ENCODE assay signal across 10 cellular contexts in genomic region chr10:11698691-11699545, GRCh38. TPM values are rescaled to one million over a fixed set of nuclear protein-coding genes. Genes with fewer than 3 reads are reported as not detected.
DNase-seq lines count a peak whose midpoint lies in the region; ATAC-seq and TF ChIP-seq lines count a peak whose summit lies in the region.
"Had no signal": no experiment of that assay in that cellular context is flagged by ENCODE, and none has a peak within 500 bp of the region (broad histone marks: within the 10 kb centered on the region; RNA-seq: fewer than 3 reads in every experiment).

No MANE protein-coding gene starts in this region.

- H3K79me2 ChIP-seq in H9 (ENCODE audit: insufficient read depth, low read length): no peaks in the 10 kb centered on the region

- H3K27me3 Mint-ChIP-seq in naive thymus-derived CD4-positive, alpha-beta T cell: peaks cover 0 to 50% (median 0%) of the 10 kb centered on the region in 5 donors
- H3K27me3 Mint-ChIP-seq in H9 (ENCODE audit: low read depth): no peaks in the 10 kb centered on the region

- H3K56ac ChIP-seq in H9 (ENCODE audit: insufficient read length, low read depth, low read length): no peak overlapping the region

- no peak overlapping the region for H2BK20ac ChIP-seq in H9 (ENCODE audit: low read depth, low read length, poor library complexity, severe bottlenecking)

- no peaks in the 10 kb centered on the region for H3K27me3 ChIP-seq in naive thymus-derived CD4-positive, alpha-beta T cell (ENCODE audit: control insufficient read depth in 2 of 2, insufficient read depth in 2 of 2, low read length in 2 of 2)
- H3K27me3 ChIP-seq in H9 (ENCODE audit: insufficient read depth, low read length): no peaks in the 10 kb centered on the region

- no peak overlapping the region for H2BK120ac ChIP-seq in H9 (ENCODE audit: low read depth, low read length, poor library complexity, severe bottlenecking)

- no peaks in the 10 kb centered on the region for H3K36me3 ChIP-seq in naive thymus-derived CD4-positive, alpha-beta T cell (ENCODE audit: control insufficient read depth in 2 of 3, insufficient read depth in 3 of 3, low read length in 3 of 3)

- no peak overlapping the region for H4K91ac ChIP-seq in H9 (ENCODE audit: insufficient read length, low read depth, low read length)

- no peak overlapping the region for H3K4ac ChIP-seq in H9 (ENCODE audit: low read depth, low read length)

- H2BK15ac ChIP-seq in H9 (ENCODE audit: low read depth, low read length): no peak overlapping the region

- no peaks in the 10 kb centered on the region for H3K79me1 ChIP-seq in H9 (ENCODE audit: insufficient read depth, low read depth, low read length, poor library complexity, severe bottlenecking)

- H3K4me2 ChIP-seq in H9 (ENCODE audit: insufficient read depth, insufficient read length, low read length): no peak overlapping the region

- DNase-seq in naive thymus-derived CD4-positive, alpha-beta T cell: no peak
- no peak for DNase-seq in SHP77 treated with DMSO at 0.1 percent for 48 hours (lab: John Stamatoyannopoulos, UW)
- no peak for DNase-seq in activated CD4-positive, CD25-positive, alpha-beta regulatory T cell (lab: John Stamatoyannopoulos, UW)
- DNase-seq in AG08396 (ENCODE audit: low spot score): no peak
- no peak for DNase-seq in H9
- DNase-seq: activated CD4-positive, CD25-positive, alpha-beta regulatory T cell treated with anti-CD3 and anti-CD28 coated beads, Interleukin-2, amount 50 U/mL, for 72 hours; NCI-H1092 treated with DMSO at 0.1 percent for 48 hours had no signal

- H3K9me3 Mint-ChIP-seq in naive thymus-derived CD4-positive, alpha-beta T cell: peaks cover 0 to 3% (median 0%) of the 10 kb centered on the region in 11 donors
- H3K9me3 Mint-ChIP-seq in H9: peaks cover 0 to 2% of the 10 kb centered on the region in 2 experiments; a peak in 1 of 5 replicates

- no peaks in the 10 kb centered on the region for H3K23me2 ChIP-seq in H9 (ENCODE audit: insufficient read length, low read depth, low read length, poor library complexity, severe bottlenecking)

- intact Hi-C loops in naive thymus-derived CD4-positive, alpha-beta T cell (cut with micrococcal nuclease): no loop called here

- H3K23ac ChIP-seq in H9 (ENCODE audit: insufficient read length, low read depth, low read length): no peak overlapping the region

- H3K4me1 ChIP-seq in naive thymus-derived CD4-positive, alpha-beta T cell (ENCODE audit: control insufficient read depth in 2 of 2, insufficient read depth in 2 of 2, low read length in 2 of 2): no peaks in the 10 kb centered on the region
- no peaks in the 10 kb centered on the region for H3K4me1 ChIP-seq in H9 (ENCODE audit: insufficient read depth, low read length)

- TF ChIP-seq CTCF in H9 (conservative IDR thresholded peaks at IDR 0.05): no peak

- H4K20me1 ChIP-seq in H9 (ENCODE audit: control insufficient read depth, insufficient read depth, insufficient read length): no peaks in the 10 kb centered on the region

- peak overlapping the region in 2 of 9 donors; percentile 43 to 51 for H3K27ac Mint-ChIP-seq in naive thymus-derived CD4-positive, alpha-beta T cell
- no peak overlapping the region for H3K27ac Mint-ChIP-seq in H9

- no peak overlapping the region for H3K18ac ChIP-seq in H9 (ENCODE audit: insufficient read length, low read depth, low read length)

- peaks cover 2 to 25% (median 14%) of the 10 kb centered on the region in 7 donors for H3K4me1 Mint-ChIP-seq in naive thymus-derived CD4-positive, alpha-beta T cell
- H3K4me1 Mint-ChIP-seq in H9: no peaks in the 10 kb centered on the region

- no peak overlapping the region for H3K4me3 Mint-ChIP-seq in naive thymus-derived CD4-positive, alpha-beta T cell
- H3K4me3 Mint-ChIP-seq in H9: no peak overlapping the region

- no peak overlapping the region for H2AK5ac ChIP-seq in H9 (ENCODE audit: insufficient read length, low read length)

- H3K9me3 ChIP-seq in naive thymus-derived CD4-positive, alpha-beta T cell (ENCODE audit: control insufficient read depth in 2 of 3, low read length in 3 of 3): no peaks in the 10 kb centered on the region
- H3K9me3 ChIP-seq in H9 (ENCODE audit: control insufficient read depth, low read depth, low read length): no peaks in the 10 kb centered on the region

- CTCF ChIA-PET in naive thymus-derived CD4-positive, alpha-beta T cell (lab: Charles Lee): no interaction called here

- ATAC-seq in GM18868 (IDR thresholded peaks at IDR 0.05; ENCODE audit: unreplicated experiment) (peak; percentile 95), HG02588 (IDR thresholded peaks at IDR 0.05; ENCODE audit: unreplicated experiment) (peak; percentile 53), HG03575 (IDR thresholded peaks at IDR 0.05; ENCODE audit: extremely low read depth, insufficient number of reproducible peaks, low FRiP score, unreplicated experiment) (peak; percentile 81)
- peak; percentile 41 for ATAC-seq in naive thymus-derived CD4-positive, alpha-beta T cell

- no peak overlapping the region for H4K8ac ChIP-seq in H9 (replicated peaks; ENCODE audit: insufficient read length, low read depth, low read length)

- H3K4me3 ChIP-seq in naive thymus-derived CD4-positive, alpha-beta T cell (ENCODE audit: low read length): no peak overlapping the region

- H3K14ac ChIP-seq in H9 (ENCODE audit: insufficient read depth, low read length): no peak overlapping the region

- no peak overlapping the region for H2BK5ac ChIP-seq in H9 (ENCODE audit: insufficient read length, low read length)

- no peak overlapping the region for H3K9ac ChIP-seq in H9 (ENCODE audit: extremely low read depth, insufficient read length, low read length)

- no peak overlapping the region for H2BK12ac ChIP-seq in H9 (ENCODE audit: insufficient read length, low read depth, low read length)

- H2AFZ ChIP-seq in H9 (ENCODE audit: low read length): no peak overlapping the region

- H3K27ac ChIP-seq in naive thymus-derived CD4-positive, alpha-beta T cell (ENCODE audit: low read depth, low read length): no peak overlapping the region
- no peak overlapping the region for H3K27ac ChIP-seq in H9 (ENCODE audit: insufficient read length, low read depth, low read length)

- no peak overlapping the region for H4K5ac ChIP-seq in H9 (ENCODE audit: insufficient read length, low read depth, low read length)

- no peak overlapping the region for H3T11ph ChIP-seq in H9 (ENCODE audit: low read length)

- H3K36me3 Mint-ChIP-seq in naive thymus-derived CD4-positive, alpha-beta T cell: no peaks in the 10 kb centered on the region
- no peaks in the 10 kb centered on the region; a peak in 1 of 7 replicates for H3K36me3 Mint-ChIP-seq in H9 (ENCODE audit: insufficient read depth in 1 of 3, low read depth in 3 of 3)

- POLR2A ChIA-PET in naive thymus-derived CD4-positive, alpha-beta T cell (lab: Charles Lee): interaction anchor here (0.6 to 1.3 kb wide), 2 partner anchors 13 to 27 kb away, joined by 4 to 7 read pairs; no protein-coding TSS in a partner anchor

- WGBS in H9 (ENCODE audit: extremely low coverage, insufficient read length, low lambda C conversion rate): no CpG with 5 or more reads among the region's 5 CpGs

RNA-seq across cellular contexts. Expression of gene ECHDC3, which starts 43.3 kb away (rescaled TPM):
- total RNA-seq in naive thymus-derived CD4-positive, alpha-beta T cell: 1 to 10 TPM in 1 of 5 experiments, under 1 TPM in 1, not detected in 3; 0.74 to 2.5 TPM
- under 1 TPM; 0.36 to 0.39 TPM for polyA plus RNA-seq in naive thymus-derived CD4-positive, alpha-beta T cell
- 8.0 and 9.3 TPM in 2 replicates for total RNA-seq in H9 (2021)

Comparison
In these comparisons a context has a peak if more than half of its experiments do, and no peak if none do; other contexts are left out.
1. ATAC-seq: peak in every context shown above with its lines; median percentile 95 in GM18868; 81 in HG03575; 53 in HG02588; 41 in naive thymus-derived CD4-positive, alpha-beta T cell.